14 cellular contexts compared by ENCODE assay signal in the genomic region with DNA sequence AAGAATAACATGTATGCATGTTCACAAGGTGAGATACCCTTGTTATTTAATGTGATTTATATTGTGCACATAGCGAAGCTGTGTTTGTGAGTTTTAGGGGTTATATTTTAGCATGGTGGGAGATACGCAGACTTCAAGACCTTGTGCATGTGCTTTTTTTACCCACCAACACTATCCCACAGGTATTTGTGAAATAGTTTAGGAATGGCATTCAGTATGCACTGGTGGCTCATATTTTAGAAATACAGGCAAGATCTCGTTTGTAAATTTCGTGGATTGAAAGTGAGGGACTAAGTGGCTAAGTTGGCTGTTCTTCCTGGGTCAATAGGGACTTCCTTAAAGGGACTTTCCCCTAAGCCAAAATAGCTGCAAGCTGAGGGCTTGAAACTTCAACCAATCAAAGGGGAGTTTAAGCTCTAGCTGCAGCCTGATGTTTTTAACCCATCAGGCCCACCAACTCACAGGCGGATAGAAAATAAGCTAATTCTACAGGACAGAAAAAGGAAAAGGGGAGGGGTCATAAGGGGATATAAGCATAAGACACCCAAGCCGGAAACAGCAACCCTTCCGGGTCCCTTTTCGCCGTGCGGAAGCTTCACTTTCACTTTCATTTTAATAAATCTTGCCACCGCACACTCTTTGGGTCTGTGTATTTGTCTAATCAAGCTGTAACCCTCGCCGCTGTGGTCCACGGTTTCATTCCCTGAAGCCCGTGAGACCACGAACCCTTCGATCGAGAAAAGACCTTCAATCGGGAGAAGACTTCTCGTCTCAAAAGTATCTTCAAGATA.
DNase-seq lines count a peak whose midpoint lies in the region; ATAC-seq and TF ChIP-seq lines count a peak whose summit lies in the region.
"Had no signal": no experiment of that assay in that cellular context is flagged by ENCODE, and none has a peak within 500 bp of the region (broad histone marks: within the 10 kb centered on the region; RNA-seq: fewer than 3 reads in every experiment).

No MANE protein-coding gene starts in this region.

- DNase-seq in GOT3 (lab: John Stamatoyannopoulos, UW) (peak; percentile 8), NCI-H2107 (lab: John Stamatoyannopoulos, UW) (peak; percentile 2), SJCRH30 (peak; percentile 69 to 84), cortex of kidney (lab: John Stamatoyannopoulos, UW) (no peak), foreskin fibroblast (no peak)
- DNase-seq: activated T-cell treated with anti-CD3 and anti-CD28 coated beads, Interleukin-2, amount 50 U/mL, for 1 hour; amygdala; gastrocnemius medialis; H9; mucosa of descending colon had no signal

- H3K27me3 ChIP-seq in ACC112 (ENCODE audit: insufficient read depth, low read length) (no peaks in the 10 kb centered on the region), SJCRH30 (no peaks in the 10 kb centered on the region)
- H3K27me3 ChIP-seq: gastrocnemius medialis, tibial nerve had no signal

- H3K9me3 ChIP-seq in SJCRH30 (replicated peaks) = no peaks in the 10 kb centered on the region
- H3K9me3 ChIP-seq: gastrocnemius medialis, mucosa of descending colon had no signal

- H3K4me1 ChIP-seq in ACC112 (ENCODE audit: control insufficient read depth, insufficient read depth, low read length, unreplicated experiment) = no peaks in the 10 kb centered on the region
- H3K4me1 ChIP-seq in SJCRH30 = no peaks in the 10 kb centered on the region
- H3K4me1 ChIP-seq: gastrocnemius medialis, tibial nerve had no signal

- ATAC-seq in HG03108 (IDR thresholded peaks at IDR 0.05; ENCODE audit: unreplicated experiment) = no peak
- ATAC-seq in HG03095 (IDR thresholded peaks at IDR 0.05; ENCODE audit: unreplicated experiment) = no peak
- ATAC-seq: gastrocnemius medialis, mucosa of descending colon had no signal

- H3K27ac ChIP-seq in ACC112 (ENCODE audit: low read depth, low read length) (no peak overlapping the region), SJCRH30 (peak overlapping the region; percentile 62)
- H3K27ac ChIP-seq: gastrocnemius medialis, tibial nerve had no signal

- H3K4me3 ChIP-seq in ACC112 (ENCODE audit: low read depth, low read length) = peak overlapping the region; percentile 30; the same call in 1 of the 2 replicates
- H3K4me3 ChIP-seq in SJCRH30 = peak overlapping the region; percentile 64
- no peak overlapping the region for H3K4me3 ChIP-seq in foreskin fibroblast (ENCODE audit: low read depth in 1 of 2, low read length in 2 of 2)
- H3K4me3 ChIP-seq: mucosa of descending colon, tibial nerve had no signal

- no peak overlapping the region for H2AFZ ChIP-seq in ACC112 (ENCODE audit: low read length, unreplicated experiment)

- no peaks in the 10 kb centered on the region for H3K79me2 ChIP-seq in ACC112 (ENCODE audit: control insufficient read depth, insufficient read depth, low read length, unreplicated experiment)

- H3K36me3 ChIP-seq in ACC112 (ENCODE audit: insufficient read depth, low read length) (no peaks in the 10 kb centered on the region), SJCRH30 (no peaks in the 10 kb centered on the region)
- H3K36me3 ChIP-seq: gastrocnemius medialis, tibial nerve had no signal

- no peak for TF ChIP-seq CTCF in foreskin fibroblast (IDR thresholded peaks at IDR 0.05; ENCODE audit: low read depth, low read length)

Comparison
In these comparisons a context has a peak if more than half of its experiments do, and no peak if none do; other contexts are left out.
1. H3K4me3 ChIP-seq: peak in ACC112 (single experiment) and SJCRH30 (single experiment); none in foreskin fibroblast (0 of 2).
2. DNase-seq: peak in GOT3 (single experiment), NCI-H2107 (single experiment) and SJCRH30 (2 of 2); none in cortex of kidney (single experiment) and foreskin fibroblast (0 of 2).